ENCODE assay signal across 8 cellular contexts in genomic region chr22:43230983-43231723, GRCh38. TPM values are rescaled to one million over a fixed set of nuclear protein-coding genes. Genes with fewer than 3 reads are reported as not detected.
A peak's percentile ranks its signal among the peaks of the same experiment; 100 is the strongest.
DNase-seq lines count a peak whose midpoint lies in the region; ATAC-seq and TF ChIP-seq lines count a peak whose summit lies in the region.

No MANE protein-coding gene starts in this region.

- H3K9me3 Mint-ChIP-seq in activated T-helper 1 cell treated with anti-CD3 and anti-CD28 coated beads, Interleukin-12 subunit alpha, Interleukin-12 subunit beta, Interleukin-2, Interleukin-4 antibody, amounts not matched to agents 30 ng/mL and 10 ng/mL and 1 ng/mL, durations not matched to agents 14 hours and 24 hours and 36 hours: no peaks in the 10 kb centered on the region
- H3K9me3 Mint-ChIP-seq in stimulated activated memory B cell treated with anti-CD40 and anti-IgM and Interleukin-4, amounts not matched to agents 10 μg/mL and 1 μg/mL and 100 μg/mL, for 72 hours: no peaks in the 10 kb centered on the region

- no TSS peak for BruUV-seq in Panc1 (replicated peaks; lab: Mats Ljungman, UMichigan)

- WGBS in psoas muscle, 3 donors: 15 to 18% (median 15%) methylated on average over 19 to 23 of the region's 23 CpGs

- no peak overlapping the region for H3K4me3 Mint-ChIP-seq in activated T-helper 1 cell treated with anti-CD3 and anti-CD28 coated beads, Interleukin-12 subunit alpha, Interleukin-12 subunit beta, Interleukin-2, Interleukin-4 antibody, amounts not matched to agents 30 ng/mL and 10 ng/mL and 1 ng/mL, durations not matched to agents 14 hours and 24 hours and 36 hours
- H3K4me3 Mint-ChIP-seq in stimulated activated memory B cell treated with anti-CD40 and anti-IgM and Interleukin-4, amounts not matched to agents 10 μg/mL and 1 μg/mL and 100 μg/mL, for 72 hours: no peak overlapping the region

- intact Hi-C loops in Panc1 (cut with micrococcal nuclease; ENCODE audit: unreplicated experiment) (loop anchor here (1.0 kb wide), 1 partner anchor 154 kb away; no protein-coding TSS in a partner anchor), psoas muscle (cut with DNase I) (loop anchor here (1.0 to 5.0 kb wide), 3 partner anchors 116 to 156 kb away; no protein-coding TSS in a partner anchor)
- intact Hi-C loops in activated T-helper 1 cell treated with anti-CD3 and anti-CD28 coated beads, Interleukin-12 subunit alpha, Interleukin-12 subunit beta, Interleukin-2, Interleukin-4 antibody, amounts not matched to agents 30 ng/mL and 10 ng/mL and 1 ng/mL, durations not matched to agents 14 hours and 24 hours and 36 hours (cut with micrococcal nuclease): loop anchor here (1.0 kb wide), 2 partner anchors 115 to 154 kb away; no protein-coding TSS in a partner anchor

- H3K4me3 ChIP-seq in Panc1 (ENCODE audit: low read depth in 2 of 2, low read length in 2 of 2) (no peak overlapping the region), psoas muscle (no peak overlapping the region)

- ATAC-seq in Panc1 (peak; percentile 73), psoas muscle (peak in 3 of 4 donors; percentile 36 to 61 (median 49)), GM19351 (IDR thresholded peaks at IDR 0.05; ENCODE audit: unreplicated experiment) (no peak)
- ATAC-seq in stimulated activated memory B cell treated with anti-CD40 and anti-IgM and Interleukin-4, amounts not matched to agents 10 μg/mL and 1 μg/mL and 100 μg/mL, for 72 hours: no peak

- H3K27ac ChIP-seq in Panc1 (ENCODE audit: low read length) (no peak overlapping the region), psoas muscle (no peak overlapping the region)

- H3K9me3 ChIP-seq in Panc1 (ENCODE audit: control insufficient read depth, insufficient read depth, low read depth, low read length): no peaks in the 10 kb centered on the region
- no peaks in the 10 kb centered on the region for H3K9me3 ChIP-seq in psoas muscle

- in situ Hi-C loops in Panc1 (cut with HindIII; ENCODE audit: low pct_unique_long_range_greater_than_20kb, low sequenced_read_pairs): no loop called here

- no peaks in the 10 kb centered on the region for H3K36me3 ChIP-seq in Panc1 (ENCODE audit: control insufficient read depth, insufficient read depth, low read length)
- no peaks in the 10 kb centered on the region for H3K36me3 ChIP-seq in psoas muscle (ENCODE audit: insufficient read depth in 1 of 2, low read depth in 1 of 2)

- peaks cover 6% of the 10 kb centered on the region for H3K27me3 Mint-ChIP-seq in activated T-helper 1 cell treated with anti-CD3 and anti-CD28 coated beads, Interleukin-12 subunit alpha, Interleukin-12 subunit beta, Interleukin-2, Interleukin-4 antibody, amounts not matched to agents 30 ng/mL and 10 ng/mL and 1 ng/mL, durations not matched to agents 14 hours and 24 hours and 36 hours (ENCODE audit: insufficient read depth)
- H3K27me3 Mint-ChIP-seq in stimulated activated memory B cell treated with anti-CD40 and anti-IgM and Interleukin-4, amounts not matched to agents 10 μg/mL and 1 μg/mL and 100 μg/mL, for 72 hours: peaks cover 68% of the 10 kb centered on the region

- H3K27me3 ChIP-seq in Panc1 (ENCODE audit: control insufficient read depth, insufficient read depth, low read length): no peaks in the 10 kb centered on the region
- H3K27me3 ChIP-seq in psoas muscle (ENCODE audit: insufficient read depth in 3 of 3, low read length in 2 of 3): peaks cover 0 to 16% (median 16%) of the 10 kb centered on the region in 3 donors

- H3K4me1 ChIP-seq in Panc1 (ENCODE audit: control insufficient read depth, insufficient read depth, low read length) (no peaks in the 10 kb centered on the region), psoas muscle (no peaks in the 10 kb centered on the region)

- POLR2A ChIA-PET in Panc1 (lab: Charles Lee): no interaction called here

- no peak overlapping the region for H3K27ac Mint-ChIP-seq in activated T-helper 1 cell treated with anti-CD3 and anti-CD28 coated beads, Interleukin-12 subunit alpha, Interleukin-12 subunit beta, Interleukin-2, Interleukin-4 antibody, amounts not matched to agents 30 ng/mL and 10 ng/mL and 1 ng/mL, durations not matched to agents 14 hours and 24 hours and 36 hours
- no peak overlapping the region for H3K27ac Mint-ChIP-seq in stimulated activated memory B cell treated with anti-CD40 and anti-IgM and Interleukin-4, amounts not matched to agents 10 μg/mL and 1 μg/mL and 100 μg/mL, for 72 hours

- TF ChIP-seq CTCF in Panc1 (IDR thresholded peaks at IDR 0.05) (peak; percentile 90), psoas muscle (IDR thresholded peaks at IDR 0.05) (peak; percentile 79)

- peaks cover 6% of the 10 kb centered on the region for H3K4me1 Mint-ChIP-seq in activated T-helper 1 cell treated with anti-CD3 and anti-CD28 coated beads, Interleukin-12 subunit alpha, Interleukin-12 subunit beta, Interleukin-2, Interleukin-4 antibody, amounts not matched to agents 30 ng/mL and 10 ng/mL and 1 ng/mL, durations not matched to agents 14 hours and 24 hours and 36 hours (ENCODE audit: low read depth)
- H3K4me1 Mint-ChIP-seq in stimulated activated memory B cell treated with anti-CD40 and anti-IgM and Interleukin-4, amounts not matched to agents 10 μg/mL and 1 μg/mL and 100 μg/mL, for 72 hours: peaks cover 8% of the 10 kb centered on the region

- DNase-seq in DMS153 treated with DMSO at 0.1 percent for 48 hours (lab: John Stamatoyannopoulos, UW; ENCODE audit: unreplicated experiment) (peak; percentile 57), HuH-7 (ENCODE audit: low spot score) (peak; percentile 95), Panc1 (ENCODE audit: low read depth, low spot score) (peak; percentile 47), germinal center (ENCODE audit: low spot score) (peak; percentile 75), psoas muscle (peak in 1 of 2 donors; percentile 66)
- DNase-seq in activated T-helper 1 cell treated with anti-CD3 and anti-CD28 coated beads, Interleukin-12 subunit alpha, Interleukin-12 subunit beta, Interleukin-2, Interleukin-4 antibody, amounts not matched to agents 30 ng/mL and 10 ng/mL and 1 ng/mL, durations not matched to agents 14 hours and 24 hours and 36 hours (ENCODE audit: low spot score): peak; percentile 61

- H3K36me3 Mint-ChIP-seq in activated T-helper 1 cell treated with anti-CD3 and anti-CD28 coated beads, Interleukin-12 subunit alpha, Interleukin-12 subunit beta, Interleukin-2, Interleukin-4 antibody, amounts not matched to agents 30 ng/mL and 10 ng/mL and 1 ng/mL, durations not matched to agents 14 hours and 24 hours and 36 hours (ENCODE audit: low read depth): no peaks in the 10 kb centered on the region
- no peaks in the 10 kb centered on the region for H3K36me3 Mint-ChIP-seq in stimulated activated memory B cell treated with anti-CD40 and anti-IgM and Interleukin-4, amounts not matched to agents 10 μg/mL and 1 μg/mL and 100 μg/mL, for 72 hours

- CTCF ChIA-PET in Panc1 (lab: Charles Lee): interaction anchor here (0.5 to 1.2 kb wide), 5 partner anchors 19 to 728 kb away, joined by 4 to 6 read pairs (median 4); no protein-coding TSS in a partner anchor

RNA-seq across cellular contexts. Expression of gene TTLL12, which starts 44.2 kb away (rescaled TPM):
- total RNA-seq in Panc1 (2021; ENCODE audit: unreplicated experiment): 26.3 TPM
- 28.8 TPM for polyA plus RNA-seq in Panc1 (2012; ENCODE audit: insufficient read length)
- 105 TPM in 2 replicates for total RNA-seq in activated T-helper 1 cell treated with anti-CD3 and anti-CD28 coated beads, Interleukin-12 subunit alpha, Interleukin-12 subunit beta, Interleukin-2, Interleukin-4 antibody, amounts not matched to agents 30 ng/mL and 10 ng/mL and 1 ng/mL, durations not matched to agents 14 hours and 24 hours and 36 hours
- total RNA-seq in psoas muscle: 10 to 100 TPM; 12.3 to 15.1 (median 13.5) TPM
- 10 to 100 TPM in 2 of 3 donors, 1 to 10 TPM in 1; 9.9 to 20.7 (median 17.5) TPM for polyA plus RNA-seq in psoas muscle

Comparison
In these comparisons a context has a peak if more than half of its experiments do, and no peak if none do; other contexts are left out.
1. ATAC-seq: peak in Panc1 (single experiment) and psoas muscle (3 of 4); none in stimulated activated memory B cell treated with anti-CD40 and anti-IgM and Interleukin-4, amounts not matched to agents 10 μg/mL and 1 μg/mL and 100 μg/mL, for 72 hours (single experiment) and GM19351 (single experiment).